Comparison of ENCODE assay signal across 9 cellular contexts in the genomic region with DNA sequence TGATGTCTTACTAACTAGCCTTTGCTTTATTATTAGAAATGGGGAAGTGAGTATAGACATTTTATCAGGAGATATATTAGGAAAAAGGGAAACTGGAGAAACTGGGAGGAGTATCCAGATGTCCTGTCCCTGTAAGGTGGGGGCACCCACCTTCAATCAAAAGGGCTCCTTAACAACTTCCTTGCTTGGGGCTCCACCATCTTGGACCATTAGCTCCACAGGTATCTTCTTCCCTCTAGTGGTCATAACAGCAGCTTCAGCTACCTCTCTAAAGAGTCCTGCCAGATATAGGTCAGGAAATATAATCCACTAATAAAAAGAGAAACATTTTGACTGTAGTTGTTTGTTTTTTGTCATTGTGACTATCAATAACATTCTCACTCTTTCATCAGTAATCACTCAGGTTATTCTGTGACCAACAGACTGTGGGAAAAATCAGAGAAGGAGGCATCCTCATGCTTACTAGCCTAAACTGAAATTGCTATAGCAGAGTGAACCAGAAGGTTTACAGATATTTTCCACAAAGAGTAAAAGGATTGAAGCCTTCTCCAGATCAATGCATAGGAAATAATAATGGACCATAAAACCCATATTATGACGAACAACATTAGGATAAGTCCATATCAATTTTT. TPM values are rescaled to one million over a fixed set of nuclear protein-coding genes. Genes with fewer than 3 reads are reported as not detected.
DNase-seq lines count a peak whose midpoint lies in the region; FAIRE-seq and TF ChIP-seq lines count a peak whose summit lies in the region.
"Had no signal": no experiment of that assay in that cellular context is flagged by ENCODE, and none has a peak within 500 bp of the region (broad histone marks: within the 10 kb centered on the region; RNA-seq: fewer than 3 reads in every experiment).

No MANE protein-coding gene starts in this region.

- no peak overlapping the region for H2BK20ac ChIP-seq in H9 (ENCODE audit: low read depth, low read length, poor library complexity, severe bottlenecking)

- peak; percentile 26 for DNase-seq in NCI-H748 (lab: John Stamatoyannopoulos, UW; ENCODE audit: unreplicated experiment)
- DNase-seq in NCI-H748 treated with DMSO at 0.1 percent for 48 hours (lab: John Stamatoyannopoulos, UW) = no peak
- DNase-seq in H9 = peak; percentile 33
- DNase-seq in LNCaP clone FGC (ENCODE audit: low read depth) = peak; percentile 30
- peak; percentile 70 for DNase-seq in bronchial epithelial cell (ENCODE audit: low read depth)
- DNase-seq in transverse colon = no peak
- no peak for DNase-seq in activated CD4-positive, alpha-beta memory T cell treated with anti-CD3 and anti-CD28 coated beads for 36 hours
- DNase-seq in CD4-positive, alpha-beta memory T cell = no peak

- no peak overlapping the region for H3K4ac ChIP-seq in H9 (ENCODE audit: low read depth, low read length)

- H3K4me1 Mint-ChIP-seq in H9 = no peaks in the 10 kb centered on the region
- H3K4me1 Mint-ChIP-seq in activated CD4-positive, alpha-beta memory T cell treated with anti-CD3 and anti-CD28 coated beads for 36 hours (ENCODE audit: low read depth) = no peaks in the 10 kb centered on the region
- no peaks in the 10 kb centered on the region for H3K4me1 Mint-ChIP-seq in CD4-positive, alpha-beta memory T cell
- H3K4me1 Mint-ChIP-seq: central memory CD8-positive, alpha-beta T cell had no signal

- H3K18ac ChIP-seq in H9 (ENCODE audit: insufficient read length, low read depth, low read length) = no peak overlapping the region

- 0 out of 7 replicates have a peak, but pooled peaks cover 0 to 1% (median 0%) of the 10 kb centered on the region in 3 experiments for H3K36me3 Mint-ChIP-seq in H9 (ENCODE audit: insufficient read depth in 1 of 3, low read depth in 3 of 3)
- no peaks in the 10 kb centered on the region for H3K36me3 Mint-ChIP-seq in activated CD4-positive, alpha-beta memory T cell treated with anti-CD3 and anti-CD28 coated beads for 36 hours
- no peaks in the 10 kb centered on the region for H3K36me3 Mint-ChIP-seq in CD4-positive, alpha-beta memory T cell

- no peaks in the 10 kb centered on the region for H3K23me2 ChIP-seq in H9 (ENCODE audit: insufficient read length, low read depth, low read length, poor library complexity, severe bottlenecking)

- CTCF ChIA-PET in activated CD4-positive, alpha-beta memory T cell treated with anti-CD3 and anti-CD28 coated beads for 36 hours (lab: Charles Lee) = interaction anchor here (1.5 kb wide), 1 partner anchor 166 kb away, joined by 7 read pairs; no protein-coding TSS in a partner anchor
- CTCF ChIA-PET in CD4-positive, alpha-beta memory T cell (lab: Charles Lee; ENCODE audit: partially characterized antibody) = no interaction called here

- H2BK120ac ChIP-seq in H9 (ENCODE audit: low read depth, low read length, poor library complexity, severe bottlenecking) = no peak overlapping the region

- no peak overlapping the region for H4K5ac ChIP-seq in H9 (ENCODE audit: insufficient read length, low read depth, low read length)

- no peak for TF ChIP-seq EP300 in transverse colon (IDR thresholded peaks at IDR 0.05; ENCODE audit: low read depth)

- H3K9ac ChIP-seq in H9 (ENCODE audit: extremely low read depth, insufficient read length, low read length) = no peak overlapping the region

- H3K9me3 ChIP-seq in H9 (ENCODE audit: control insufficient read depth, low read depth, low read length) = no peaks in the 10 kb centered on the region
- H3K9me3 ChIP-seq in transverse colon = no peaks in the 10 kb centered on the region
- H3K9me3 ChIP-seq in CD4-positive, alpha-beta memory T cell (ENCODE audit: control insufficient read depth in 1 of 2, low read length in 2 of 2) = no peaks in the 10 kb centered on the region

- no peak overlapping the region for H4K91ac ChIP-seq in H9 (ENCODE audit: insufficient read length, low read depth, low read length)

- H3K27ac ChIP-seq in H9 (ENCODE audit: insufficient read length, low read depth, low read length) = no peak overlapping the region
- no peak overlapping the region for H3K27ac ChIP-seq in transverse colon
- no peak overlapping the region for H3K27ac ChIP-seq in CD4-positive, alpha-beta memory T cell (ENCODE audit: low read depth, low read length)

- intact Hi-C loops in transverse colon (cut with DNase I; ENCODE audit: low total_unique reads) = no loop called here
- intact Hi-C loops in activated CD4-positive, alpha-beta memory T cell treated with anti-CD3 and anti-CD28 coated beads for 36 hours (cut with micrococcal nuclease) = loop anchor here (2.0 kb wide), 1 partner anchor 167 kb away; no protein-coding TSS in a partner anchor
- intact Hi-C loops in CD4-positive, alpha-beta memory T cell (cut with micrococcal nuclease) = no loop called here

- H4K20me1 ChIP-seq in H9 (ENCODE audit: control insufficient read depth, insufficient read depth, insufficient read length) = no peaks in the 10 kb centered on the region

- no peaks in the 10 kb centered on the region for H3K79me1 ChIP-seq in H9 (ENCODE audit: insufficient read depth, low read depth, low read length, poor library complexity, severe bottlenecking)

- H3K36me3 ChIP-seq in bronchial epithelial cell (ENCODE audit: control insufficient read depth, insufficient read depth, low read length) = no peaks in the 10 kb centered on the region
- H3K36me3 ChIP-seq in transverse colon = no peaks in the 10 kb centered on the region
- H3K36me3 ChIP-seq in CD4-positive, alpha-beta memory T cell (ENCODE audit: insufficient read depth, low read length) = no peaks in the 10 kb centered on the region

- H3K56ac ChIP-seq in H9 (ENCODE audit: insufficient read length, low read depth, low read length) = no peak overlapping the region

- no peak overlapping the region for H3K27ac Mint-ChIP-seq in H9
- no peak overlapping the region for H3K27ac Mint-ChIP-seq in activated CD4-positive, alpha-beta memory T cell treated with anti-CD3 and anti-CD28 coated beads for 36 hours
- H3K27ac Mint-ChIP-seq in CD4-positive, alpha-beta memory T cell = no peak overlapping the region

- H2AK5ac ChIP-seq in H9 (ENCODE audit: insufficient read length, low read length) = no peak overlapping the region

- no peak for TF ChIP-seq POLR2A in transverse colon (IDR thresholded peaks at IDR 0.05)

- no peaks in the 10 kb centered on the region for H3K27me3 ChIP-seq in H9 (ENCODE audit: insufficient read depth, low read length)
- H3K27me3 ChIP-seq in bronchial epithelial cell (ENCODE audit: control insufficient read depth, insufficient read depth, low read length) = no peaks in the 10 kb centered on the region
- no peaks in the 10 kb centered on the region for H3K27me3 ChIP-seq in transverse colon
- no peaks in the 10 kb centered on the region for H3K27me3 ChIP-seq in CD4-positive, alpha-beta memory T cell (ENCODE audit: insufficient read depth, low read length)

- no peaks in the 10 kb centered on the region for H3K79me2 ChIP-seq in H9 (ENCODE audit: insufficient read depth, low read length)

- no peak overlapping the region for H3T11ph ChIP-seq in H9 (ENCODE audit: low read length)

- peak; percentile 84 for TF ChIP-seq CTCF in H9 (conservative IDR thresholded peaks at IDR 0.05)
- TF ChIP-seq CTCF in LNCaP clone FGC (IDR thresholded peaks at IDR 0.05; ENCODE audit: control insufficient read depth, extremely low read depth, insufficient read depth) = peak; percentile 75
- peak; percentile 80 for TF ChIP-seq CTCF in bronchial epithelial cell (IDR thresholded peaks at IDR 0.05; ENCODE audit: insufficient read depth, low read length, severe bottlenecking)
- peak in 3 of 5 experiments; percentile 6 to 24 (median 10) for TF ChIP-seq CTCF in transverse colon (IDR thresholded peaks at IDR 0.05)

- H3K4me2 ChIP-seq in H9 (ENCODE audit: insufficient read depth, insufficient read length, low read length) = no peak overlapping the region

- H2AFZ ChIP-seq in H9 (ENCODE audit: low read length) = no peak overlapping the region

- no peak overlapping the region for H4K8ac ChIP-seq in H9 (replicated peaks; ENCODE audit: insufficient read length, low read depth, low read length)

- FAIRE-seq in bronchial epithelial cell (lab: Jason Lieb, UNC) = no peak

- no peak overlapping the region for H2BK5ac ChIP-seq in H9 (ENCODE audit: insufficient read length, low read length)

- no peak overlapping the region for H3K23ac ChIP-seq in H9 (ENCODE audit: insufficient read length, low read depth, low read length)

- no peak overlapping the region for H3K4me3 Mint-ChIP-seq in H9
- no peak overlapping the region for H3K4me3 Mint-ChIP-seq in activated CD4-positive, alpha-beta memory T cell treated with anti-CD3 and anti-CD28 coated beads for 36 hours
- H3K4me3 Mint-ChIP-seq in CD4-positive, alpha-beta memory T cell = no peak overlapping the region
- H3K4me3 Mint-ChIP-seq: central memory CD8-positive, alpha-beta T cell had no signal

- no peak overlapping the region for H3K14ac ChIP-seq in H9 (ENCODE audit: insufficient read depth, low read length)

- H3K4me3 ChIP-seq in LNCaP clone FGC (ENCODE audit: low read depth, low read length) (no peak overlapping the region), bronchial epithelial cell (ENCODE audit: low read depth, low read length) (no peak overlapping the region), transverse colon (no peak overlapping the region)
- no peak overlapping the region for H3K4me3 ChIP-seq in CD4-positive, alpha-beta memory T cell (ENCODE audit: low read length in 2 of 2)

- H2BK12ac ChIP-seq in H9 (ENCODE audit: insufficient read length, low read depth, low read length) = no peak overlapping the region

- no peaks in the 10 kb centered on the region for H3K9me3 Mint-ChIP-seq in H9
- H3K9me3 Mint-ChIP-seq in activated CD4-positive, alpha-beta memory T cell treated with anti-CD3 and anti-CD28 coated beads for 36 hours = no peaks in the 10 kb centered on the region
- peaks cover 0 to 4% (median under 1%) of the 10 kb centered on the region in 8 donors for H3K9me3 Mint-ChIP-seq in CD4-positive, alpha-beta memory T cell
- H3K9me3 Mint-ChIP-seq: central memory CD8-positive, alpha-beta T cell had no signal

- no peaks in the 10 kb centered on the region for H3K4me1 ChIP-seq in H9 (ENCODE audit: insufficient read depth, low read length)
- H3K4me1 ChIP-seq in transverse colon = no peaks in the 10 kb centered on the region
- no peaks in the 10 kb centered on the region for H3K4me1 ChIP-seq in CD4-positive, alpha-beta memory T cell (ENCODE audit: insufficient read depth, low read length)

- in situ Hi-C loops in transverse colon (cut with MboI; ENCODE audit: low pct_ligation_motif_present in 1 of 4, low pct_unique_long_range_greater_than_20kb in 1 of 4, low sequenced_read_pairs in 3 of 4) = no loop called here

- POLR2A ChIA-PET in activated CD4-positive, alpha-beta memory T cell treated with anti-CD3 and anti-CD28 coated beads for 36 hours (lab: Charles Lee) = no interaction called here
- POLR2A ChIA-PET in CD4-positive, alpha-beta memory T cell (lab: Charles Lee; ENCODE audit: partially characterized antibody) = no interaction called here

- H2BK15ac ChIP-seq in H9 (ENCODE audit: low read depth, low read length) = no peak overlapping the region

- no peaks in the 10 kb centered on the region for H3K27me3 Mint-ChIP-seq in H9 (ENCODE audit: low read depth)
- H3K27me3 Mint-ChIP-seq in activated CD4-positive, alpha-beta memory T cell treated with anti-CD3 and anti-CD28 coated beads for 36 hours = peaks cover 2% of the 10 kb centered on the region
- H3K27me3 Mint-ChIP-seq in CD4-positive, alpha-beta memory T cell = no peaks in the 10 kb centered on the region
- H3K27me3 Mint-ChIP-seq: central memory CD8-positive, alpha-beta T cell had no signal

- no CpG with 5 or more reads among the region's 1 CpG for WGBS in H9 (ENCODE audit: extremely low coverage, insufficient read length, low lambda C conversion rate)
- 65 to 82% methylated on average over 1 of the region's 1 CpG for WGBS in transverse colon (ENCODE audit: low coverage in 1 of 2), 2 donors

RNA-seq across cellular contexts. Expression of gene OR51B4, which starts 10.4 kb away (rescaled TPM):
- total RNA-seq in H9 (2021) = not detected in 2 replicates
- not detected in 2 replicates for total RNA-seq in bronchial epithelial cell
- not detected for total RNA-seq in transverse colon
- total RNA-seq in activated CD4-positive, alpha-beta memory T cell treated with anti-CD3 and anti-CD28 coated beads for 36 hours = not detected
- not detected for total RNA-seq in CD4-positive, alpha-beta memory T cell
- polyA plus RNA-seq in CD4-positive, alpha-beta memory T cell = not detected

RNA-seq across cellular contexts. Expression of gene HBE1, which starts 21.6 kb away (rescaled TPM):
- total RNA-seq in H9 (2021) (not detected in 2 replicates), bronchial epithelial cell (not detected in 2 replicates), transverse colon (not detected)
- total RNA-seq in activated CD4-positive, alpha-beta memory T cell treated with anti-CD3 and anti-CD28 coated beads for 36 hours = not detected
- total RNA-seq in CD4-positive, alpha-beta memory T cell = not detected
- polyA plus RNA-seq in CD4-positive, alpha-beta memory T cell = not detected

RNA-seq across cellular contexts. Expression of gene OR51B2, which starts 32.8 kb away (rescaled TPM):
- total RNA-seq in H9 (2021) = not detected in 2 replicates
- total RNA-seq in bronchial epithelial cell = not detected in 2 replicates
- total RNA-seq in transverse colon = not detected
- total RNA-seq in activated CD4-positive, alpha-beta memory T cell treated with anti-CD3 and anti-CD28 coated beads for 36 hours = not detected
- total RNA-seq in CD4-positive, alpha-beta memory T cell = not detected
- polyA plus RNA-seq in CD4-positive, alpha-beta memory T cell = not detected

RNA-seq across cellular contexts. Expression of gene HBG2, which starts 36.7 kb away (rescaled TPM):
- total RNA-seq in H9 (2021) (not detected in 2 replicates), bronchial epithelial cell (not detected in 2 replicates), transverse colon (not detected)
- not detected for total RNA-seq in activated CD4-positive, alpha-beta memory T cell treated with anti-CD3 and anti-CD28 coated beads for 36 hours
- not detected for total RNA-seq in CD4-positive, alpha-beta memory T cell
- not detected for polyA plus RNA-seq in CD4-positive, alpha-beta memory T cell

RNA-seq across cellular contexts. Expression of gene HBG1, which starts 41.7 kb away (rescaled TPM):
- not detected in 2 replicates for total RNA-seq in H9 (2021)
- not detected in 2 replicates for total RNA-seq in bronchial epithelial cell
- total RNA-seq in transverse colon = not detected
- not detected for total RNA-seq in activated CD4-positive, alpha-beta memory T cell treated with anti-CD3 and anti-CD28 coated beads for 36 hours
- not detected for total RNA-seq in CD4-positive, alpha-beta memory T cell
- polyA plus RNA-seq in CD4-positive, alpha-beta memory T cell = not detected

Comparison
In these comparisons a context has a peak if more than half of its experiments do, and no peak if none do; other contexts are left out.
1. DNase-seq: peak in NCI-H748 (single experiment), H9 (single experiment), LNCaP clone FGC (single experiment) and bronchial epithelial cell (single experiment); none in NCI-H748 treated with DMSO at 0.1 percent for 48 hours (single experiment), transverse colon (single experiment), activated CD4-positive, alpha-beta memory T cell treated with anti-CD3 and anti-CD28 coated beads for 36 hours (single experiment) and CD4-positive, alpha-beta memory T cell (0 of 5).
2. CTCF ChIP-seq: peak in every context shown above with its lines; median percentile 84 in H9; 80 in bronchial epithelial cell; 75 in LNCaP clone FGC; 10 in transverse colon.